Comparison of ENCODE assay signal across 23 cellular contexts in the genomic region with DNA sequence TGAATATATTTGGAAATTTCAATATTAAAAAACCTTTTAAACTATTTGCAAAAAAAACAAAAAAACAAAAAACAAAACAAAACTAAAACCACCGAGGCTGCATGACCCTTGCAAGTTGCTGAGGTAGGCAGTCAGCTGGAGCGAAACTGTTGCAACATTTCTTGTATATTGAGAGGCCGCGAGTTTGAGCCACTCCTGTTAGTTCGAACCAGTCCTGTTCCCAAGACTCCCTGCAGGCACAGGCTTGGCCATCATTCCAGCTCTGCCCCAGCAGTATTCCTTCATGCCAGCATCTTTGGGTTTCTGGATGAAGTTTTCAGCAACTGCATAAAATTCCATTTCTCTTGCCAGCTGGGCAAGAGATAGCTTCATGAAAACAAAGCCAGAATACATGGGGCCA.
"Had no signal": no experiment of that assay in that cellular context is flagged by ENCODE, and none has a peak within 500 bp of the region (broad histone marks: within the 10 kb centered on the region; RNA-seq: fewer than 3 reads in every experiment).

No MANE protein-coding gene starts in this region.

- H3K36me3 ChIP-seq: breast epithelium, heart right ventricle, left ventricle myocardium inferior, tibial nerve, WERI-Rb-1 had no signal

- H3K27me3 ChIP-seq: breast epithelium, foreskin keratinocyte, tibial nerve had no signal

- H3K79me2 ChIP-seq: parathyroid adenoma had no signal

- H3K9me3 ChIP-seq: breast epithelium, heart right ventricle, left ventricle myocardium inferior, tibial nerve had no signal

- H3K27ac ChIP-seq: breast epithelium, foreskin keratinocyte, heart right ventricle, left ventricle myocardium inferior, parathyroid adenoma, tibial nerve, WERI-Rb-1 had no signal

- H2AFZ ChIP-seq: parathyroid adenoma had no signal

- H3K4me3 ChIP-seq: breast epithelium, heart right ventricle, left ventricle myocardium inferior, lung, tibial nerve had no signal

- H3K4me1 ChIP-seq: breast epithelium, foreskin keratinocyte, heart right ventricle, left ventricle myocardium inferior, parathyroid adenoma, tibial nerve had no signal

- DNase-seq: activated CD4-positive, alpha-beta memory T cell treated with anti-CD3 and anti-CD28 coated beads for 36 hours; activated CD4-positive, alpha-beta T cell treated with anti-CD3 and anti-CD28 coated beads for 48 hours; activated CD8-positive, alpha-beta memory T cell treated with anti-CD3 and anti-CD28 coated beads, Interleukin-2, amount 50 U/mL, for 48 hours; activated gamma-delta T cell treated with Interleukin-2 at 50 U/mL for 16 hours; activated naive CD8-positive, alpha-beta T cell treated with anti-CD3 and anti-CD28 coated beads, Interleukin-2, amount 50 U/mL, for 24 hours; activated T-cell treated with anti-CD3 and anti-CD28 coated beads, Interleukin-2, amount 50 U/mL, for 24 hours; central memory CD4-positive, alpha-beta T cell; dermis blood vessel endothelial cell; effector CD4-positive, alpha-beta T cell; foreskin keratinocyte; heart right ventricle; left ventricle myocardium inferior; naive thymus-derived CD4-positive, alpha-beta T cell; right cardiac atrium; stimulated activated CD4-positive, alpha-beta T cell treated with anti-CD3 and anti-CD28 coated beads, Interleukin-2, amount 100 ng/mL, for 48 hours; stimulated activated naive CD4-positive, alpha-beta T cell treated with Interleukin-2 at 50 U/mL for 16 hours; SW 1271; T1000; WERI-Rb-1 had no signal
